18 cellular contexts compared by ENCODE assay signal in genomic region chr4:66629927-66630326, GRCh38.
DNase-seq lines count a peak whose midpoint lies in the region; ATAC-seq and TF ChIP-seq lines count a peak whose summit lies in the region.
"Had no signal": no experiment of that assay in that cellular context is flagged by ENCODE, and none has a peak within 500 bp of the region (broad histone marks: within the 10 kb centered on the region; RNA-seq: fewer than 3 reads in every experiment).

No MANE protein-coding gene starts in this region.

- no peaks in the 10 kb centered on the region for H3K9me3 ChIP-seq in testis
- H3K9me3 ChIP-seq: A549, BLaER1, Caco-2, HAP-1 had no signal

- no peaks in the 10 kb centered on the region for H3K27me3 ChIP-seq in testis
- H3K27me3 ChIP-seq: BLaER1 had no signal

- TF ChIP-seq CTCF in testis (IDR thresholded peaks at IDR 0.05), result no peak

- intact Hi-C loops in testis (cut with DNase I; ENCODE audit: low total_unique reads), result no loop called here

- TF ChIP-seq POLR2A in testis (IDR thresholded peaks at IDR 0.05), result no peak

- H3K4me1 ChIP-seq in testis, result no peaks in the 10 kb centered on the region
- H3K4me1 ChIP-seq: A549, BLaER1, Caco-2, HAP-1 had no signal

- no peak overlapping the region for H3K27ac ChIP-seq in testis
- H3K27ac ChIP-seq: A549, BLaER1, C4-2B had no signal

- no peak overlapping the region for H3K4me3 ChIP-seq in testis
- H3K4me3 ChIP-seq: A549, BLaER1, HAP-1 had no signal

- DNase-seq in EH (ENCODE audit: low read depth) (peak; percentile 60), LHCN-M2 (ENCODE audit: low read depth) (peak; percentile 47), myocyte (ENCODE audit: low read depth) (peak; percentile 26), testis (no peak), AG08396 (ENCODE audit: low spot score) (no peak)
- DNase-seq: 8988T; Caco-2; CD4-positive, CD25-positive, alpha-beta regulatory T cell; CD8-positive, alpha-beta T cell; DMS153; DND-41; GF-D8; GOT3 had no signal

- no peaks in the 10 kb centered on the region for H3K36me3 ChIP-seq in testis (ENCODE audit: low read depth, missing control alignments)
- H3K36me3 ChIP-seq: BLaER1, HAP-1 had no signal

- ATAC-seq in HG02938 (IDR thresholded peaks at IDR 0.05; ENCODE audit: unreplicated experiment), result no peak
- ATAC-seq: A549; CD8-positive, alpha-beta T cell had no signal

Comparison
In these comparisons a context has a peak if more than half of its experiments do, and no peak if none do; other contexts are left out.
1. DNase-seq: peak in EH (single experiment), LHCN-M2 (single experiment) and myocyte (single experiment); none in testis (single experiment) and AG08396 (single experiment).